22 cellular contexts compared by ENCODE assay signal in genomic region chr9:119071636-119072035, GRCh38.
"Had no signal": no experiment of that assay in that cellular context is flagged by ENCODE, and none has a peak within 500 bp of the region (broad histone marks: within the 10 kb centered on the region; RNA-seq: fewer than 3 reads in every experiment).

No MANE protein-coding gene starts in this region.

- ATAC-seq: esophagus mucosa; gastroesophageal sphincter; lower lobe of right lung; right lobe of liver; stimulated activated memory B cell treated with anti-CD40 and anti-IgM and Interleukin-4, amounts not matched to agents 10 μg/mL and 1 μg/mL and 100 μg/mL, for 72 hours; upper lobe of right lung had no signal

- DNase-seq: cortex of kidney; dorsolateral prefrontal cortex; effector CD8-positive, alpha-beta T cell; foreskin fibroblast; glutamatergic neuron; islet precursor cell; left ventricle myocardium inferior; lower lobe of right lung; naive B cell; retina; right lobe of liver; spleen; stimulated activated CD4-positive, alpha-beta T cell treated with anti-CD3 and anti-CD28 coated beads, Interleukin-15, amount 100 ng/mL, for 24 hours; stimulated activated CD4-positive, alpha-beta T cell treated with anti-CD3 and anti-CD28 coated beads, Interleukin-1b, Interleukin-23, amount 100 ng/mL, for 48 hours; stimulated activated CD4-positive, alpha-beta T cell treated with anti-CD3 and anti-CD28 coated beads, Interleukin-4, amount 100 ng/mL, for 24 hours; tibial artery; upper lobe of right lung had no signal

- H3K4me3 ChIP-seq: dorsolateral prefrontal cortex, gastroesophageal sphincter, left ventricle myocardium inferior, lower lobe of right lung, prostate gland, right lobe of liver, spleen, tibial artery, upper lobe of right lung, vagina had no signal
